16 cellular contexts compared by ENCODE assay signal in genomic region chr11:68347345-68347744, GRCh38.
"Had no signal": no experiment of that assay in that cellular context is flagged by ENCODE, and none has a peak within 500 bp of the region (broad histone marks: within the 10 kb centered on the region; RNA-seq: fewer than 3 reads in every experiment).

No MANE protein-coding gene starts in this region.

- H3K4me1 Mint-ChIP-seq: activated naive CD8-positive, alpha-beta T cell treated with anti-CD3 and anti-CD28 coated beads, Interleukin-2, amount 50 U/mL, for 24 hours; stimulated activated naive CD8-positive, alpha-beta T cell treated with anti-CD3 and anti-CD28 coated beads, Interleukin-15, amount 100 ng/mL, for 72 hours had no signal

- H3K4me1 ChIP-seq: testis had no signal

- H3K9me3 Mint-ChIP-seq: activated naive CD8-positive, alpha-beta T cell treated with anti-CD3 and anti-CD28 coated beads, Interleukin-2, amount 50 U/mL, for 24 hours; stimulated activated naive CD8-positive, alpha-beta T cell treated with anti-CD3 and anti-CD28 coated beads, Interleukin-15, amount 100 ng/mL, for 72 hours had no signal

- H3K4me3 Mint-ChIP-seq: activated CD4-positive, alpha-beta memory T cell treated with anti-CD3 and anti-CD28 coated beads, Interleukin-2, amount 10 ng/mL, durations not matched to agents 7 days and 5 days; activated naive CD8-positive, alpha-beta T cell treated with anti-CD3 and anti-CD28 coated beads, Interleukin-2, amount 50 U/mL, for 24 hours; stimulated activated naive CD8-positive, alpha-beta T cell treated with anti-CD3 and anti-CD28 coated beads, Interleukin-15, amount 100 ng/mL, for 72 hours had no signal

- H3K36me3 ChIP-seq: neutrophil had no signal

- H3K27ac Mint-ChIP-seq: activated CD4-positive, alpha-beta memory T cell treated with anti-CD3 and anti-CD28 coated beads, Interleukin-2, amount 10 ng/mL, durations not matched to agents 7 days and 5 days; activated naive CD8-positive, alpha-beta T cell treated with anti-CD3 and anti-CD28 coated beads, Interleukin-2, amount 50 U/mL, for 24 hours had no signal

- H3K4me3 ChIP-seq: testis had no signal

- H3K27me3 Mint-ChIP-seq: activated CD4-positive, alpha-beta memory T cell treated with anti-CD3 and anti-CD28 coated beads, Interleukin-2, amount 10 ng/mL, durations not matched to agents 7 days and 5 days; activated naive CD8-positive, alpha-beta T cell treated with anti-CD3 and anti-CD28 coated beads, Interleukin-2, amount 50 U/mL, for 24 hours; progenitor cell of endocrine pancreas; stimulated activated naive CD8-positive, alpha-beta T cell treated with anti-CD3 and anti-CD28 coated beads, Interleukin-15, amount 100 ng/mL, for 72 hours had no signal

- H3K4me2 ChIP-seq: SK-N-SH had no signal

- DNase-seq: activated CD4-positive, alpha-beta memory T cell treated with anti-CD3 and anti-CD28 coated beads, Interleukin-2, amount 10 ng/mL, durations not matched to agents 7 days and 5 days; activated CD4-positive, CD25-positive, alpha-beta regulatory T cell; activated CD8-positive, alpha-beta memory T cell treated with anti-CD3 and anti-CD28 coated beads, Interleukin-2, amount 50 U/mL, for 48 hours; activated naive CD4-positive, alpha-beta T cell; activated naive CD8-positive, alpha-beta T cell treated with anti-CD3 and anti-CD28 coated beads, Interleukin-2, amount 50 U/mL, for 24 hours; foreskin melanocyte; heart right ventricle; mesendoderm; SK-N-SH; stimulated activated CD4-positive, alpha-beta T cell treated with anti-CD3 and anti-CD28 coated beads, Interleukin-12 subunit alpha, Interleukin-12 subunit beta, amount 100 ng/mL, for 4 hours; stimulated activated naive CD8-positive, alpha-beta T cell treated with anti-CD3 and anti-CD28 coated beads, Interleukin-15, amount 100 ng/mL, for 72 hours; T-helper 1 cell; testis had no signal

- H3K27ac ChIP-seq: neutrophil, testis had no signal

- H3K9ac ChIP-seq: SK-N-SH had no signal

- ATAC-seq: activated naive CD8-positive, alpha-beta T cell treated with anti-CD3 and anti-CD28 coated beads, Interleukin-2, amount 50 U/mL, for 24 hours; left lobe of liver; stimulated activated naive CD8-positive, alpha-beta T cell treated with anti-CD3 and anti-CD28 coated beads, Interleukin-15, amount 100 ng/mL, for 72 hours had no signal

- H3K27me3 ChIP-seq: heart right ventricle, neutrophil, testis had no signal

- H3K9me3 ChIP-seq: neutrophil, SK-N-SH, testis had no signal
